14 cellular contexts compared by ENCODE assay signal in the genomic region with DNA sequence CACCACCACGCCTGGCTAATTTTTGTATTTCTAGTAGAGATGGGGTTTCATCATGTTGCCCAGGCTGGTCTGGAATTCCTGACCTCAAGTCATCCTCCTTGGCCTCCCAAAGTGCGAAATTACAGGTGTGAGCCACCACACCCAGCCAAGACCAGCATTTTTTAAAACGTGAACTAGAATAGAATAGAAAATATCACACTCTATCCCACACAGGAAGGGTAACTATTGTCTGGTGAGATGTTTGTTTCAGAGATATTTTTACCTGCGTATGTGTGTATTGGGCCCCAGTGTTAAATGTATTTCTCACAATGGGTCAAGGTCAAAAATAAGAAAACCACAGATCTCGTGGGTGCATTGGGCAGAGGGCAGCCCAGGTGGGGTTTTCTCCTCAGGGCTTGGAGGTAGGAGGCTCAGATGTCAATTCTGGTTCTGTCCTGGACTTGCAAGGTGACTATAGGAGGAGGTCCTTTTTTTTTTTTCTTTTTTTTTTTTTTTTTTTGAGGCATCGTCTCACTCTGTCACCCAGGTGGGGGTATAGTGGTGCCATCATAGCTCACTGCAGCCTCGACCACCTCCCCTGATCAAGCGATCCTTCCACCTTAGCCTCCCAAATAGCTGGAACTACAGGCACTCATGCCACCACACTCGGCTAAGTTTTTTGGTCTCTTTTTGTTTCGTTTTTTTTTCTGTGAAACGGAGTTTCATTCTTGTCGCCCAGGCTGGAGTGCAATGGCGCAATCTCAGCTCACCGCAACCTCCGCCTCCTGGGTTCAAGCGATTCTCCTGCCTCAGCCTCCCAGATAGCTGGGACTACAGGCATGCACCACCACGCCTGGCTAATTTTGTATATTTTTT. TPM values are rescaled to one million over a fixed set of nuclear protein-coding genes. Genes with fewer than 3 reads are reported as not detected.
DNase-seq lines count a peak whose midpoint lies in the region; ATAC-seq lines count a peak whose summit lies in the region.
"Had no signal": no experiment of that assay in that cellular context is flagged by ENCODE, and none has a peak within 500 bp of the region (broad histone marks: within the 10 kb centered on the region; RNA-seq: fewer than 3 reads in every experiment).

No MANE protein-coding gene starts in this region.

- H3K27ac Mint-ChIP-seq in dendritic cell treated with granulocyte-macrophage colony-stimulating factor and Interleukin-4, amounts not matched to agents 40 ng/mL and 50 ng/mL, for 4 days: peak overlapping the region; percentile 12
- peak overlapping the region in 3 of 10 donors; percentile 36 to 56 (median 52) for H3K27ac Mint-ChIP-seq in naive thymus-derived CD8-positive, alpha-beta T cell

- POLR2A ChIA-PET in naive thymus-derived CD8-positive, alpha-beta T cell (lab: Charles Lee): no interaction called here

- no peak overlapping the region for H3K4me3 Mint-ChIP-seq in dendritic cell treated with granulocyte-macrophage colony-stimulating factor and Interleukin-4, amounts not matched to agents 40 ng/mL and 50 ng/mL, for 4 days
- peak overlapping the region in 1 of 10 donors; percentile 68 for H3K4me3 Mint-ChIP-seq in naive thymus-derived CD8-positive, alpha-beta T cell
- H3K4me3 Mint-ChIP-seq: naive thymus-derived CD4-positive, alpha-beta T cell had no signal

- ATAC-seq in GM18502 (IDR thresholded peaks at IDR 0.05; ENCODE audit: poor library complexity, unreplicated experiment) (peak; percentile 50), GM21423 (IDR thresholded peaks at IDR 0.05; ENCODE audit: unreplicated experiment) (peak; percentile 33), HG03280 (IDR thresholded peaks at IDR 0.05; ENCODE audit: unreplicated experiment) (peak; percentile 48)
- no peak for ATAC-seq in naive thymus-derived CD8-positive, alpha-beta T cell

- intact Hi-C loops in dendritic cell treated with granulocyte-macrophage colony-stimulating factor and Interleukin-4, amounts not matched to agents 40 ng/mL and 50 ng/mL, for 4 days (cut with micrococcal nuclease): no loop called here

- DNase-seq in naive thymus-derived CD8-positive, alpha-beta T cell: no peak
- no peak for DNase-seq in nucleus accumbens (lab: John Stamatoyannopoulos, UW)
- DNase-seq in activated effector memory CD4-positive, alpha-beta T cell treated with Interleukin-2 at 50 U/mL for 16 hours: no peak
- no peak for DNase-seq in COR-L47 (lab: John Stamatoyannopoulos, UW)
- DNase-seq: activated naive CD4-positive, alpha-beta T cell treated with anti-CD3 and anti-CD28 coated beads, Interleukin-2, amount 50 U/mL, for 16 hours; IMR-90; naive thymus-derived CD4-positive, alpha-beta T cell; NK-92 treated with Interleukin-12 subunit alpha and Interleukin-12 subunit beta, amount 100 ng/mL, for 24 hours; stimulated activated CD4-positive, alpha-beta T cell treated with anti-CD3 and anti-CD28 coated beads, Interleukin-4, amount 100 ng/mL, for 1 hour; thyroid gland had no signal

- no peaks in the 10 kb centered on the region for H3K9me3 Mint-ChIP-seq in dendritic cell treated with granulocyte-macrophage colony-stimulating factor and Interleukin-4, amounts not matched to agents 40 ng/mL and 50 ng/mL, for 4 days
- H3K9me3 Mint-ChIP-seq in naive thymus-derived CD8-positive, alpha-beta T cell: no peaks in the 10 kb centered on the region
- H3K9me3 Mint-ChIP-seq: naive thymus-derived CD4-positive, alpha-beta T cell had no signal

- H3K36me3 Mint-ChIP-seq in dendritic cell treated with granulocyte-macrophage colony-stimulating factor and Interleukin-4, amounts not matched to agents 40 ng/mL and 50 ng/mL, for 4 days (ENCODE audit: low read depth): peaks cover 63% of the 10 kb centered on the region
- no peaks in the 10 kb centered on the region for H3K36me3 Mint-ChIP-seq in naive thymus-derived CD8-positive, alpha-beta T cell
- H3K36me3 Mint-ChIP-seq: naive thymus-derived CD4-positive, alpha-beta T cell had no signal

- no peaks in the 10 kb centered on the region for H3K27me3 Mint-ChIP-seq in dendritic cell treated with granulocyte-macrophage colony-stimulating factor and Interleukin-4, amounts not matched to agents 40 ng/mL and 50 ng/mL, for 4 days
- H3K27me3 Mint-ChIP-seq in naive thymus-derived CD8-positive, alpha-beta T cell: no peaks in the 10 kb centered on the region
- H3K27me3 Mint-ChIP-seq: naive thymus-derived CD4-positive, alpha-beta T cell had no signal

- H3K4me1 Mint-ChIP-seq in dendritic cell treated with granulocyte-macrophage colony-stimulating factor and Interleukin-4, amounts not matched to agents 40 ng/mL and 50 ng/mL, for 4 days (ENCODE audit: low read depth): peaks cover 57% of the 10 kb centered on the region
- peaks cover 0 to 42% (median 5%) of the 10 kb centered on the region in 4 donors for H3K4me1 Mint-ChIP-seq in naive thymus-derived CD8-positive, alpha-beta T cell

RNA-seq across cellular contexts. Expression of gene SH2B2, which starts 19.0 kb away (rescaled TPM):
- 1 to 10 TPM; 2.7 to 3.8 TPM for total RNA-seq in naive thymus-derived CD8-positive, alpha-beta T cell
- polyA plus RNA-seq in naive thymus-derived CD8-positive, alpha-beta T cell: under 1 TPM in 2 of 3 donors, not detected in 1; 0.17 to 0.31 TPM

RNA-seq across cellular contexts. Expression of gene SPDYE6, which starts 50.6 kb away (rescaled TPM):
- total RNA-seq in naive thymus-derived CD8-positive, alpha-beta T cell: not detected
- under 1 TPM in 2 of 3 donors, not detected in 1; 0.25 to 0.52 TPM for polyA plus RNA-seq in naive thymus-derived CD8-positive, alpha-beta T cell
- total RNA-seq: IMR-90, thyroid gland had no signal
- polyA plus RNA-seq: IMR-90 had no signal

Comparison
In these comparisons a context has a peak if more than half of its experiments do, and no peak if none do; other contexts are left out.
1. ATAC-seq: peak in GM18502 (single experiment), GM21423 (single experiment) and HG03280 (single experiment); none in naive thymus-derived CD8-positive, alpha-beta T cell (0 of 2).